Comparison of ENCODE assay signal across 8 cellular contexts in genomic region chr16:77190190-77190477, GRCh38. TPM values are rescaled to one million over a fixed set of nuclear protein-coding genes. Genes with fewer than 3 reads are reported as not detected.
DNase-seq lines count a peak whose midpoint lies in the region; ATAC-seq and TF ChIP-seq lines count a peak whose summit lies in the region.

No MANE protein-coding gene starts in this region.

- H3K4me1 Mint-ChIP-seq in effector memory CD8-positive, alpha-beta T cell (ENCODE audit: low read depth in 2 of 2): peaks cover 37 to 42% of the 10 kb centered on the region in 2 donors

- H3K36me3 ChIP-seq in Loucy (ENCODE audit: insufficient read depth, low read length) (peaks cover 7% of the 10 kb centered on the region; the same call in 1 of the 2 replicates), ovary (no peaks in the 10 kb centered on the region)

- H3K9me3 ChIP-seq in Loucy (ENCODE audit: insufficient read depth, low read depth, low read length) (no peaks in the 10 kb centered on the region), ovary (no peaks in the 10 kb centered on the region)

- H3K4me1 ChIP-seq in Loucy (ENCODE audit: insufficient read depth, low read length, poor library complexity, severe bottlenecking): peaks cover 27% of the 10 kb centered on the region
- peaks cover 8% of the 10 kb centered on the region for H3K4me1 ChIP-seq in ovary (ENCODE audit: insufficient read depth)

- no peaks in the 10 kb centered on the region for H3K27me3 ChIP-seq in Loucy (ENCODE audit: insufficient read depth, low read length, poor library complexity, severe bottlenecking)
- H3K27me3 ChIP-seq in ovary: no peaks in the 10 kb centered on the region

- H3K9ac ChIP-seq in Loucy (ENCODE audit: low read depth, low read length, poor library complexity, severe bottlenecking): peak overlapping the region; percentile 95

- TF ChIP-seq POLR2A in ovary (IDR thresholded peaks at IDR 0.05): no peak

- no peaks in the 10 kb centered on the region for H3K27me3 Mint-ChIP-seq in effector memory CD8-positive, alpha-beta T cell

- ATAC-seq in GM18511 (IDR thresholded peaks at IDR 0.05; ENCODE audit: unreplicated experiment) (peak; percentile 6), HG03196 (IDR thresholded peaks at IDR 0.05; ENCODE audit: unreplicated experiment) (no peak)
- no peak for ATAC-seq in effector memory CD8-positive, alpha-beta T cell (replicated peaks)

- H3K4me2 ChIP-seq in Loucy (ENCODE audit: low read depth, low read length, poor library complexity, severe bottlenecking): peak overlapping the region; percentile 66

- H4K20me1 ChIP-seq in Loucy (ENCODE audit: insufficient read depth, low read length, poor library complexity, severe bottlenecking): peaks cover 32% of the 10 kb centered on the region

- H3K9me3 Mint-ChIP-seq in effector memory CD8-positive, alpha-beta T cell: peaks cover 0 to 8% of the 10 kb centered on the region in 2 donors

- TF ChIP-seq CTCF in Loucy (conservative IDR thresholded peaks at IDR 0.05; ENCODE audit: low read length) (no peak), ovary (IDR thresholded peaks at IDR 0.05) (no peak)

- H3K4me3 ChIP-seq in Loucy (ENCODE audit: low read length, poor library complexity, severe bottlenecking) (peak overlapping the region; percentile 99), ovary (peak overlapping the region; percentile 78)

- TF ChIP-seq EP300 in ovary (IDR thresholded peaks at IDR 0.05): no peak

- H3K9me2 ChIP-seq in Loucy (replicated peaks; ENCODE audit: low read depth, low read length): no peaks in the 10 kb centered on the region

- no peaks in the 10 kb centered on the region for H3F3A ChIP-seq in Loucy (ENCODE audit: low read depth)

- intact Hi-C loops in ovary (cut with DNase I): no loop called here

- H3K4me3 Mint-ChIP-seq in effector memory CD8-positive, alpha-beta T cell: peak overlapping the region; percentile 92 to 98

- DNase-seq in effector memory CD8-positive, alpha-beta T cell: no peak
- no peak for DNase-seq in ovary
- DNase-seq in RKO (ENCODE audit: low spot score): no peak
- DNase-seq in NCI-H510A (lab: John Stamatoyannopoulos, UW): no peak
- no peak for DNase-seq in D341Med (ENCODE audit: low spot score)

- peak overlapping the region; percentile 98 to 99 for H3K27ac Mint-ChIP-seq in effector memory CD8-positive, alpha-beta T cell

- peaks cover 40% of the 10 kb centered on the region for H3K79me2 ChIP-seq in Loucy (ENCODE audit: insufficient read depth, low read length)

- H2AFZ ChIP-seq in Loucy (ENCODE audit: low read length): peak overlapping the region; percentile 95

- 0 to 1% (median 0%) methylated on average over 18 to 19 of the region's 19 CpGs for WGBS in ovary, 3 donors

- H3K36me3 Mint-ChIP-seq in effector memory CD8-positive, alpha-beta T cell (ENCODE audit: insufficient read depth): peaks cover 19% of the 10 kb centered on the region

- peak overlapping the region; percentile 57 to 98 for H3K27ac ChIP-seq in ovary

RNA-seq across cellular contexts. Expression of gene MON1B, which starts 0.9 kb away (rescaled TPM):
- 10 to 100 TPM; 11.8 to 42.1 (median 26.7) TPM for total RNA-seq in ovary
- polyA plus RNA-seq in ovary: 10 to 100 TPM; 15.2 to 16.5 TPM

RNA-seq across cellular contexts. Expression of gene SYCE1L, which starts 9.1 kb away (rescaled TPM):
- 10 to 100 TPM in 4 of 7 donors, 1 to 10 TPM in 3; 4.4 to 56.0 (median 12.1) TPM for total RNA-seq in ovary
- 1 to 10 TPM in 1 of 2 donors, not detected in 1; 5.6 TPM for polyA plus RNA-seq in ovary
